12 cellular contexts compared by ENCODE assay signal in genomic region chr4:76753814-76754213, GRCh38.
DNase-seq lines count a peak whose midpoint lies in the region; ATAC-seq and TF ChIP-seq lines count a peak whose summit lies in the region.
"Had no signal": no experiment of that assay in that cellular context is flagged by ENCODE, and none has a peak within 500 bp of the region (broad histone marks: within the 10 kb centered on the region; RNA-seq: fewer than 3 reads in every experiment).

No MANE protein-coding gene starts in this region.

- peaks cover 3% of the 10 kb centered on the region for H3K27me3 Mint-ChIP-seq in endothelial cell (ENCODE audit: unreplicated experiment)
- H3K27me3 Mint-ChIP-seq in stimulated activated naive B cell treated with anti-CD40 and anti-IgM and Interleukin-4, amounts not matched to agents 10 μg/mL and 1 μg/mL and 100 μg/mL, for 72 hours: peaks cover 16 to 22% of the 10 kb centered on the region in 2 donors
- peaks cover 19 to 20% of the 10 kb centered on the region in 2 donors for H3K27me3 Mint-ChIP-seq in T-cell

- H3K9me3 ChIP-seq in mesodermal cell (ENCODE audit: control insufficient read depth, low read length) (peaks cover 5% of the 10 kb centered on the region), BE2C (no peaks in the 10 kb centered on the region)

- peak overlapping the region; percentile 73 for H2AFZ ChIP-seq in ACC112 (ENCODE audit: low read length, unreplicated experiment)

- no peak for ATAC-seq in stimulated activated naive B cell treated with anti-CD40 and anti-IgM and Interleukin-4, amounts not matched to agents 10 μg/mL and 1 μg/mL and 100 μg/mL, for 72 hours (replicated peaks)
- no peak for ATAC-seq in GM18868 (IDR thresholded peaks at IDR 0.05; ENCODE audit: unreplicated experiment)
- no peak for ATAC-seq in T-cell (replicated peaks in 1 of 4)

- H3K36me3 Mint-ChIP-seq in endothelial cell (ENCODE audit: low read depth, unreplicated experiment): no peaks in the 10 kb centered on the region
- no peaks in the 10 kb centered on the region for H3K36me3 Mint-ChIP-seq in stimulated activated naive B cell treated with anti-CD40 and anti-IgM and Interleukin-4, amounts not matched to agents 10 μg/mL and 1 μg/mL and 100 μg/mL, for 72 hours
- H3K36me3 Mint-ChIP-seq in T-cell: no peaks in the 10 kb centered on the region

- H3K27ac Mint-ChIP-seq in endothelial cell (ENCODE audit: unreplicated experiment) (peak overlapping the region; percentile 19), T-cell (no peak overlapping the region)
- H3K27ac Mint-ChIP-seq in stimulated activated naive B cell treated with anti-CD40 and anti-IgM and Interleukin-4, amounts not matched to agents 10 μg/mL and 1 μg/mL and 100 μg/mL, for 72 hours: no peak overlapping the region

- H3K4me1 Mint-ChIP-seq in endothelial cell (ENCODE audit: unreplicated experiment): peaks cover 18% of the 10 kb centered on the region
- H3K4me1 Mint-ChIP-seq in stimulated activated naive B cell treated with anti-CD40 and anti-IgM and Interleukin-4, amounts not matched to agents 10 μg/mL and 1 μg/mL and 100 μg/mL, for 72 hours: peaks cover under 1% of the 10 kb centered on the region in 2 donors
- H3K4me1 Mint-ChIP-seq in T-cell: peaks cover 0 to under 1% (median under 1%) of the 10 kb centered on the region in 3 donors

- H3K79me2 ChIP-seq in ACC112 (ENCODE audit: control insufficient read depth, insufficient read depth, low read length, unreplicated experiment): no peaks in the 10 kb centered on the region

- no peaks in the 10 kb centered on the region for H3K27me3 ChIP-seq in ACC112 (ENCODE audit: insufficient read depth, low read length)
- H3K27me3 ChIP-seq in BE2C: no peaks in the 10 kb centered on the region

- peak overlapping the region; percentile 70 for H3K4me3 ChIP-seq in ACC112 (ENCODE audit: low read depth, low read length)
- H3K4me3 ChIP-seq in mesodermal cell (ENCODE audit: extremely low read depth, insufficient read depth, low read length, poor library complexity, severe bottlenecking): peak overlapping the region; percentile 7
- no peak overlapping the region for H3K4me3 ChIP-seq in BE2C (ENCODE audit: low read depth, low read length)

- no peak for DNase-seq in endothelial cell (ENCODE audit: low spot score)
- DNase-seq in stimulated activated naive B cell treated with anti-CD40 and anti-IgM and Interleukin-4, amounts not matched to agents 10 μg/mL and 1 μg/mL and 100 μg/mL, for 72 hours: no peak
- DNase-seq in T-cell: no peak
- no peak for DNase-seq in BE2C
- DNase-seq: activated CD8-positive, alpha-beta memory T cell treated with anti-CD3 and anti-CD28 coated beads, Interleukin-2, amount 50 U/mL, for 4 hours; NCI-H1092 treated with DMSO at 0.1 percent for 48 hours; occipital lobe had no signal

- no peak for TF ChIP-seq CTCF in endothelial cell (IDR thresholded peaks at IDR 0.05; ENCODE audit: unreplicated experiment)
- no peak for TF ChIP-seq CTCF in BE2C (IDR thresholded peaks at IDR 0.05; ENCODE audit: low read depth, low read length)

- CTCF ChIA-PET in T-cell (lab: Charles Lee): no interaction called here

- no peaks in the 10 kb centered on the region for H3K9me3 Mint-ChIP-seq in endothelial cell (ENCODE audit: unreplicated experiment)
- H3K9me3 Mint-ChIP-seq in stimulated activated naive B cell treated with anti-CD40 and anti-IgM and Interleukin-4, amounts not matched to agents 10 μg/mL and 1 μg/mL and 100 μg/mL, for 72 hours: peaks cover 3 to 7% of the 10 kb centered on the region in 2 donors
- H3K9me3 Mint-ChIP-seq in T-cell: peaks cover 0 to 8% (median 4%) of the 10 kb centered on the region in 3 donors

- 67% methylated on average over 1 of the region's 3 CpGs; no CpG with 5 or more reads in 1 of the 2 experiments for WGBS in mesodermal cell (ENCODE audit: insufficient coverage in 2 of 2), 2 experiments

- H3K36me3 ChIP-seq in ACC112 (ENCODE audit: insufficient read depth, low read length) (no peaks in the 10 kb centered on the region), mesodermal cell (ENCODE audit: control insufficient read depth, insufficient read depth, low read length) (peaks cover 71% of the 10 kb centered on the region), BE2C (peaks cover 41% of the 10 kb centered on the region)

- H3K4me1 ChIP-seq in ACC112 (ENCODE audit: control insufficient read depth, insufficient read depth, low read length, unreplicated experiment) (peaks cover 21% of the 10 kb centered on the region), mesodermal cell (ENCODE audit: control insufficient read depth, insufficient read depth, low read length, poor library complexity, severe bottlenecking) (peaks cover 34% of the 10 kb centered on the region), BE2C (peaks cover 6% of the 10 kb centered on the region; the same call in 1 of the 2 replicates)

- POLR2A ChIA-PET in T-cell (lab: Charles Lee): no interaction called here

- H3K27ac ChIP-seq in ACC112 (ENCODE audit: low read depth, low read length) (peak overlapping the region; percentile 84), mesodermal cell (ENCODE audit: low read depth, low read length, severe bottlenecking) (peak overlapping the region; percentile 89)
- H3K27ac ChIP-seq: C4-2B had no signal

- H3K4me3 Mint-ChIP-seq in endothelial cell (ENCODE audit: unreplicated experiment): no peak overlapping the region
- H3K4me3 Mint-ChIP-seq in stimulated activated naive B cell treated with anti-CD40 and anti-IgM and Interleukin-4, amounts not matched to agents 10 μg/mL and 1 μg/mL and 100 μg/mL, for 72 hours: no peak overlapping the region
- H3K4me3 Mint-ChIP-seq in T-cell: no peak overlapping the region

TF ChIP-seq in PFSK-1, 5 proteins besides CTCF, POLR2A, EP300 and RAD21:
- TF ChIP-seq FOXP2 (optimal IDR thresholded peaks at IDR 0.05; ENCODE audit: borderline replicate concordance, extremely low read depth, extremely low read length, insufficient read depth): no peak
- TF ChIP-seq SIN3A (IDR thresholded peaks at IDR 0.05; ENCODE audit: borderline replicate concordance, insufficient read depth, low read length): peak; percentile 53; the same call in 1 of the 2 replicates
TF ChIP-seq in PFSK-1: peak in this region for 1.
